In genomic region chr14:102201369-102201748, GRCh38 we compare ENCODE assay signal across 9 cellular contexts.
DNase-seq lines count a peak whose midpoint lies in the region; ATAC-seq and TF ChIP-seq lines count a peak whose summit lies in the region.
"Had no signal": no experiment of that assay in that cellular context is flagged by ENCODE, and none has a peak within 500 bp of the region (broad histone marks: within the 10 kb centered on the region; RNA-seq: fewer than 3 reads in every experiment).

No MANE protein-coding gene starts in this region.

- DNase-seq in CD8-positive, alpha-beta T cell = no peak
- DNase-seq in activated naive CD4-positive, alpha-beta T cell treated with anti-CD3 and anti-CD28 coated beads, Interleukin-2, amount 10 ng/mL, durations not matched to agents 7 days and 5 days = no peak
- no peak for DNase-seq in natural killer cell treated with Interleukin-12 subunit alpha and Interleukin-12 subunit beta and Interleukin-15 and Interleukin-18, amount 100 ng/mL, for 72 hours (ENCODE audit: low spot score)
- DNase-seq in GM23338 (ENCODE audit: low spot score) = no peak
- no peak for DNase-seq in tibial nerve (ENCODE audit: low spot score in 2 of 2)
- DNase-seq: NCI-H345, stomach had no signal

- peaks cover 30% of the 10 kb centered on the region for H3K4me1 ChIP-seq in CD8-positive, alpha-beta T cell (ENCODE audit: insufficient read depth, low read length)
- H3K4me1 ChIP-seq in GM23338 (ENCODE audit: insufficient read depth) (no peaks in the 10 kb centered on the region), tibial nerve (peaks cover 0 to 17% (median 6%) of the 10 kb centered on the region in 4 donors)

- intact Hi-C loops in CD8-positive, alpha-beta T cell (cut with DNase I, micrococcal nuclease) = no loop called here

- H3K4me3 Mint-ChIP-seq in CD8-positive, alpha-beta T cell = peak overlapping the region; percentile 44
- H3K4me3 Mint-ChIP-seq in activated naive CD4-positive, alpha-beta T cell treated with anti-CD3 and anti-CD28 coated beads, Interleukin-2, amount 10 ng/mL, durations not matched to agents 7 days and 5 days = no peak overlapping the region
- H3K4me3 Mint-ChIP-seq in natural killer cell treated with Interleukin-12 subunit alpha and Interleukin-12 subunit beta and Interleukin-15 and Interleukin-18, amount 100 ng/mL, for 72 hours = peak overlapping the region; percentile 43
- no peak overlapping the region for H3K4me3 Mint-ChIP-seq in GM23338

- no peaks in the 10 kb centered on the region for H3K9me2 ChIP-seq in GM23338 (ENCODE audit: insufficient read depth)

- H3K27ac Mint-ChIP-seq in CD8-positive, alpha-beta T cell = peak overlapping the region; percentile 29
- H3K27ac Mint-ChIP-seq in activated naive CD4-positive, alpha-beta T cell treated with anti-CD3 and anti-CD28 coated beads, Interleukin-2, amount 10 ng/mL, durations not matched to agents 7 days and 5 days = peak overlapping the region; percentile 71
- H3K27ac Mint-ChIP-seq in natural killer cell treated with Interleukin-12 subunit alpha and Interleukin-12 subunit beta and Interleukin-15 and Interleukin-18, amount 100 ng/mL, for 72 hours = peak overlapping the region; percentile 0 to 55
- H3K27ac Mint-ChIP-seq in GM23338 = no peak overlapping the region

- no peaks in the 10 kb centered on the region for H3F3A ChIP-seq in GM23338 (replicated peaks; ENCODE audit: low read depth)

- POLR2A ChIA-PET in CD8-positive, alpha-beta T cell (lab: Charles Lee) = no interaction called here

- H3K27me3 ChIP-seq in CD8-positive, alpha-beta T cell (ENCODE audit: insufficient read depth, low read length) = no peaks in the 10 kb centered on the region
- H3K27me3 ChIP-seq in GM23338 (ENCODE audit: insufficient read depth) = no peaks in the 10 kb centered on the region
- no peaks in the 10 kb centered on the region for H3K27me3 ChIP-seq in tibial nerve
- H3K27me3 ChIP-seq: stomach had no signal

- peaks cover 24% of the 10 kb centered on the region for H4K20me1 ChIP-seq in GM23338 (replicated peaks; ENCODE audit: insufficient read depth)

- peak; percentile 37 for ATAC-seq in CD8-positive, alpha-beta T cell
- ATAC-seq in GM18868 (IDR thresholded peaks at IDR 0.05; ENCODE audit: unreplicated experiment) = peak; percentile 46
- ATAC-seq in natural killer cell treated with Interleukin-12 subunit alpha and Interleukin-12 subunit beta and Interleukin-15 and Interleukin-18, amount 100 ng/mL, for 72 hours = peak in 1 of 2 donors; percentile 39
- no peak; the same call in 1 of the 3 replicates for ATAC-seq in GM23338
- ATAC-seq in GM21528 (IDR thresholded peaks at IDR 0.05; ENCODE audit: low FRiP score, unreplicated experiment) = no peak

- TF ChIP-seq EP300 in tibial nerve (IDR thresholded peaks at IDR 0.05) = no peak

- TF ChIP-seq CTCF in CD8-positive, alpha-beta T cell (IDR thresholded peaks at IDR 0.05) = no peak
- TF ChIP-seq CTCF in GM23338 (conservative IDR thresholded peaks at IDR 0.05; ENCODE audit: low read depth in 2 of 2) = no peak
- no peak for TF ChIP-seq CTCF in tibial nerve (IDR thresholded peaks at IDR 0.05)

- H2AFZ ChIP-seq in GM23338 = no peak overlapping the region

- H3K27me3 Mint-ChIP-seq in CD8-positive, alpha-beta T cell (ENCODE audit: low read depth) = no peaks in the 10 kb centered on the region
- H3K27me3 Mint-ChIP-seq in activated naive CD4-positive, alpha-beta T cell treated with anti-CD3 and anti-CD28 coated beads, Interleukin-2, amount 10 ng/mL, durations not matched to agents 7 days and 5 days = no peaks in the 10 kb centered on the region
- H3K27me3 Mint-ChIP-seq in natural killer cell treated with Interleukin-12 subunit alpha and Interleukin-12 subunit beta and Interleukin-15 and Interleukin-18, amount 100 ng/mL, for 72 hours = no peaks in the 10 kb centered on the region
- peaks cover 11% of the 10 kb centered on the region for H3K27me3 Mint-ChIP-seq in GM23338 (ENCODE audit: insufficient read depth, low read depth, poor library complexity)

- H3K36me3 ChIP-seq in CD8-positive, alpha-beta T cell (ENCODE audit: insufficient read depth, low read length) = peaks cover 20% of the 10 kb centered on the region
- H3K36me3 ChIP-seq in GM23338 (ENCODE audit: insufficient read depth) = no peaks in the 10 kb centered on the region; the same call in 1 of the 2 replicates
- peaks cover 0 to 74% (median 9%) of the 10 kb centered on the region in 3 donors for H3K36me3 ChIP-seq in tibial nerve

- H3K79me2 ChIP-seq in GM23338 (replicated peaks; ENCODE audit: insufficient read depth) = peaks cover 53% of the 10 kb centered on the region

- no peaks in the 10 kb centered on the region for H3K9me3 Mint-ChIP-seq in CD8-positive, alpha-beta T cell
- H3K9me3 Mint-ChIP-seq in activated naive CD4-positive, alpha-beta T cell treated with anti-CD3 and anti-CD28 coated beads, Interleukin-2, amount 10 ng/mL, durations not matched to agents 7 days and 5 days = no peaks in the 10 kb centered on the region
- H3K9me3 Mint-ChIP-seq in natural killer cell treated with Interleukin-12 subunit alpha and Interleukin-12 subunit beta and Interleukin-15 and Interleukin-18, amount 100 ng/mL, for 72 hours = no peaks in the 10 kb centered on the region
- no peaks in the 10 kb centered on the region; the same call in 2 of the 3 replicates for H3K9me3 Mint-ChIP-seq in GM23338

- H3K4me1 Mint-ChIP-seq in CD8-positive, alpha-beta T cell (ENCODE audit: low read depth) = peaks cover 67% of the 10 kb centered on the region
- peaks cover 53% of the 10 kb centered on the region for H3K4me1 Mint-ChIP-seq in activated naive CD4-positive, alpha-beta T cell treated with anti-CD3 and anti-CD28 coated beads, Interleukin-2, amount 10 ng/mL, durations not matched to agents 7 days and 5 days
- peaks cover 52 to 63% of the 10 kb centered on the region in 2 donors for H3K4me1 Mint-ChIP-seq in natural killer cell treated with Interleukin-12 subunit alpha and Interleukin-12 subunit beta and Interleukin-15 and Interleukin-18, amount 100 ng/mL, for 72 hours (ENCODE audit: low read depth in 2 of 2)
- peaks cover 11% of the 10 kb centered on the region for H3K4me1 Mint-ChIP-seq in GM23338

- 90 to 94% methylated on average over 10 of the region's 10 CpGs for WGBS in tibial nerve, 2 donors

- H3K27ac ChIP-seq in CD8-positive, alpha-beta T cell (ENCODE audit: low read depth, low read length) = no peak overlapping the region
- H3K27ac ChIP-seq in GM23338 (ENCODE audit: low read depth) (no peak overlapping the region), tibial nerve (no peak overlapping the region)
- H3K27ac ChIP-seq: stomach had no signal

- H3K4me2 ChIP-seq in GM23338 = no peak overlapping the region

- CTCF ChIA-PET in CD8-positive, alpha-beta T cell (lab: Charles Lee) = interaction anchor here (0.7 kb wide), 1 partner anchor 27 kb away, joined by 3 read pairs; no protein-coding TSS in a partner anchor
- CTCF ChIA-PET in activated naive CD4-positive, alpha-beta T cell treated with anti-CD3 and anti-CD28 coated beads, Interleukin-2, amount 10 ng/mL, durations not matched to agents 7 days and 5 days (lab: Charles Lee) = no interaction called here

- no peaks in the 10 kb centered on the region for H3K9me3 ChIP-seq in CD8-positive, alpha-beta T cell (ENCODE audit: low read length)
- no peaks in the 10 kb centered on the region for H3K9me3 ChIP-seq in tibial nerve
- H3K9me3 ChIP-seq: stomach had no signal

- no peak overlapping the region for H3K4me3 ChIP-seq in CD8-positive, alpha-beta T cell (ENCODE audit: low read depth, low read length)
- H3K4me3 ChIP-seq in GM23338 (no peak overlapping the region), tibial nerve (no peak overlapping the region)
- H3K4me3 ChIP-seq: stomach had no signal

- H3K36me3 Mint-ChIP-seq in CD8-positive, alpha-beta T cell = peaks cover 74% of the 10 kb centered on the region
- peaks cover 48% of the 10 kb centered on the region for H3K36me3 Mint-ChIP-seq in activated naive CD4-positive, alpha-beta T cell treated with anti-CD3 and anti-CD28 coated beads, Interleukin-2, amount 10 ng/mL, durations not matched to agents 7 days and 5 days
- peaks cover 12% of the 10 kb centered on the region for H3K36me3 Mint-ChIP-seq in natural killer cell treated with Interleukin-12 subunit alpha and Interleukin-12 subunit beta and Interleukin-15 and Interleukin-18, amount 100 ng/mL, for 72 hours
- H3K36me3 Mint-ChIP-seq in GM23338 (ENCODE audit: low read depth) = peaks cover 15% of the 10 kb centered on the region

- no peak for TF ChIP-seq POLR2A in tibial nerve (IDR thresholded peaks at IDR 0.05)

TF ChIP-seq in GM23338, 12 proteins besides CTCF, POLR2A, EP300 and RAD21 (continues in another document):
- TF ChIP-seq CREB1 (CRISPR knock-in tag; IDR thresholded peaks at IDR 0.05; ENCODE audit: low read depth) (no peak), ZNF331 (CRISPR knock-in tag; IDR thresholded peaks at IDR 0.05; ENCODE audit: low read depth) (no peak), JUNB (IDR thresholded peaks at IDR 0.05; ENCODE audit: unreplicated experiment) (no peak), EZH2 (IDR thresholded peaks at IDR 0.05; ENCODE audit: low read depth, unreplicated experiment) (no peak), NANOG (IDR thresholded peaks at IDR 0.05; ENCODE audit: borderline replicate concordance) (no peak), STAT1 (IDR thresholded peaks at IDR 0.05; ENCODE audit: unreplicated experiment) (no peak), REST (IDR thresholded peaks at IDR 0.05; ENCODE audit: unreplicated experiment) (no peak), ZNF114 (CRISPR knock-in tag; IDR thresholded peaks at IDR 0.05) (no peak)

Comparison
In these comparisons a context has a peak if more than half of its experiments do, and no peak if none do; other contexts are left out.
1. ATAC-seq: peak in CD8-positive, alpha-beta T cell (single experiment) and GM18868 (single experiment); none in GM23338 (single experiment) and GM21528 (single experiment).
2. H3K4me3 Mint-ChIP-seq: peak in CD8-positive, alpha-beta T cell (single experiment) and natural killer cell treated with Interleukin-12 subunit alpha and Interleukin-12 subunit beta and Interleukin-15 and Interleukin-18, amount 100 ng/mL, for 72 hours (single experiment); none in activated naive CD4-positive, alpha-beta T cell treated with anti-CD3 and anti-CD28 coated beads, Interleukin-2, amount 10 ng/mL, durations not matched to agents 7 days and 5 days (single experiment) and GM23338 (single experiment).